ENCODE assay signal across 8 cellular contexts in genomic region chr9:37119907-37120839, GRCh38. TPM values are rescaled to one million over a fixed set of nuclear protein-coding genes. Genes with fewer than 3 reads are reported as not detected.
DNase-seq lines count a peak whose midpoint lies in the region; ATAC-seq and TF ChIP-seq lines count a peak whose summit lies in the region.

ZCCHC7 (plus strand) TSS chr9:37120574.

- no peaks in the 10 kb centered on the region for H3K27me3 Mint-ChIP-seq in T-helper 17 cell

- H3K27ac Mint-ChIP-seq in T-helper 17 cell: peak within 1 kb of the TSS; percentile 95

- peak within 1 kb of the TSS; percentile 83 to 87 for H3K4me3 ChIP-seq in prostate gland
- H3K4me3 ChIP-seq in urinary bladder (ENCODE audit: low read depth, low read length): peak within 1 kb of the TSS; percentile 79

- 6% methylated on average over 50 of the region's 82 CpGs for WGBS in prostate gland
- 4% methylated on average over 82 of the region's 82 CpGs for WGBS in urinary bladder

- TF ChIP-seq POLR2A in GM15510 (IDR thresholded peaks at IDR 0.05; ENCODE audit: borderline replicate concordance, extremely low read depth, insufficient read length) (peak; percentile 82), prostate gland (IDR thresholded peaks at IDR 0.05) (peak; percentile 88)

- H3K4me1 Mint-ChIP-seq in T-helper 17 cell: peaks cover 27% of the 10 kb centered on the region

- no peaks in the 10 kb centered on the region for H3K36me3 Mint-ChIP-seq in T-helper 17 cell (ENCODE audit: low read depth)

- no peaks in the 10 kb centered on the region for H3K4me1 ChIP-seq in prostate gland (replicated peaks)
- no peaks in the 10 kb centered on the region for H3K4me1 ChIP-seq in urinary bladder (ENCODE audit: insufficient read depth)

- DNase-seq in NCI-H1694 treated with DMSO at 0.1 percent for 48 hours (lab: John Stamatoyannopoulos, UW) (peak; percentile 95), T-helper 17 cell (peak; percentile 93 to 96 (median 95)), amygdala (lab: John Stamatoyannopoulos, UW) (peak; percentile 65 to 98 (median 94)), left ventricle myocardium superior (peak; percentile 97), prostate gland (ENCODE audit: low spot score) (peak; percentile 93)

- ATAC-seq in HG02885 (IDR thresholded peaks at IDR 0.05; ENCODE audit: poor library complexity, unreplicated experiment): peak; percentile 97
- peak; percentile 95 for ATAC-seq in T-helper 17 cell
- peak; percentile 100 for ATAC-seq in left ventricle myocardium superior

- H3K9me3 ChIP-seq in T-helper 17 cell (ENCODE audit: control insufficient read depth, low read length, poor library complexity, severe bottlenecking) (peaks cover 5% of the 10 kb centered on the region), prostate gland (no peaks in the 10 kb centered on the region)

- no peaks in the 10 kb centered on the region for H3K27me3 ChIP-seq in prostate gland (replicated peaks; ENCODE audit: insufficient read depth)

- peak within 1 kb of the TSS; percentile 93 for H3K4me3 Mint-ChIP-seq in T-helper 17 cell

- intact Hi-C loops in left ventricle myocardium superior (cut with micrococcal nuclease) (no loop called here), prostate gland (cut with DNase I) (loop anchor here (5.0 to 10.0 kb wide), 2 partner anchors 38 to 345 kb away; partner anchors contain the start of gene ZBTB5)

- TF ChIP-seq CTCF in prostate gland (IDR thresholded peaks at IDR 0.05): peak in 1 of 4 experiments; percentile 13

- H3K36me3 ChIP-seq in prostate gland: no peaks in the 10 kb centered on the region
- peaks cover 1% of the 10 kb centered on the region for H3K36me3 ChIP-seq in urinary bladder (ENCODE audit: insufficient read depth)

- H3K27ac ChIP-seq in prostate gland (peak within 1 kb of the TSS; percentile 81 to 90), urinary bladder (ENCODE audit: low read depth) (peak within 1 kb of the TSS; percentile 97)

RNA-seq across cellular contexts. Expression of gene ZCCHC7, which starts in this region (rescaled TPM):
- total RNA-seq in T-helper 17 cell (10 to 100 TPM; 33.4 to 33.6 TPM), left ventricle myocardium superior (9.0 TPM), prostate gland (10 to 100 TPM; 12.7 to 14.2 TPM), urinary bladder (40.7 TPM)
- 10.9 TPM for polyA plus RNA-seq in urinary bladder

Comparison
In these comparisons a context has a peak if more than half of its experiments do, and no peak if none do; other contexts are left out.
1. Peak in every context shown above with its lines: DNase-seq, ATAC-seq, H3K4me3 ChIP-seq and H3K27ac ChIP-seq.